8 cellular contexts compared by ENCODE assay signal in the genomic region with DNA sequence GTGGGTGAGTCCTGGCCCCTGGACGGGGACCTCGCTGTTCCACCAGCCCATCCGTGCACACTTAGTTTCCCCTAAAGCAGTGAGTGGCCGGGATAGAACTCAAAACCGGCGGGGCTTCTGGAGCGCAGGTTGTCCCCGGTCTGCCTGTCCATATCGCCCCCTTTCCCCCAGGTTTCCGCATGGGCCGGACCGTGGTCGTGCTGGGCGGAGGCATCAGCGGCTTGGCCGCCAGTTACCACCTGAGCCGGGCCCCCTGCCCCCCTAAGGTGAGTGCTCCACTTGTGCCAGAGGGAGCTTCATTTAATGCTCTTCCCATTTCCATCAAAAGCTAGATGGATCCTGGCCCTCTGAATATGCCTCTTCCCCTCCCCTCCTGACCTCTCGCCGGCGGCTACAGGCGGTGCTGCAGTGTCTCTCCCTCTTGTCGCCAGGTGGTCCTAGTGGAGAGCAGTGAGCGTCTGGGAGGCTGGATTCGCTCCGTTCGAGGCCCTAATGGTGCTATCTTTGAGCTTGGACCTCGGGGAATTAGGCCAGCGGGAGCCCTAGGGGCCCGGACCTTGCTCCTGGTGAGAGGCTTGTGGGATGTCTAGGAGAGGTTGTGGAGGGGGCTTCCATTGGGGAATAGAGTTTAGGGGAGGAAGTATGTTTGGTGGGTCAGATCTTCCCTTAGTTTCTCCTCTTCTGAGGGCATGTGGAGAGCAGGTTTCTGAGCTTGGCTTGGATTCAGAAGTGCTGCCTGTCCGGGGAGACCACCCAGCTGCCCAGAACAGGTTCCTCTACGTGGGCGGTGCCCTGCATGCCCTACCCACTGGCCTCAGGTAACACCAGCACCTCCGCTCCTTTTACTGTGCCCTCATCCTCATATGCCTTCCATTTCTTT. TPM values are rescaled to one million over a fixed set of nuclear protein-coding genes. Genes with fewer than 3 reads are reported as not detected.
DNase-seq lines count a peak whose midpoint lies in the region; ATAC-seq and TF ChIP-seq lines count a peak whose summit lies in the region.

No MANE protein-coding gene starts in this region.

- no peaks in the 10 kb centered on the region for H3K9me3 Mint-ChIP-seq in nephron

- CTCF ChIA-PET in HEK293T (lab: Yijun Ruan, JAX) = interaction anchor here (0.7 to 2.1 kb wide), 6 partner anchors 9 to 169 kb away, joined by 3 to 7 read pairs (median 4); partner anchors contain the start of genes NDUFS2 and USF1

- in situ Hi-C loops in Caki2 (cut with HindIII; ENCODE audit: low pct_unique_long_range_greater_than_20kb, low sequenced_read_pairs) = no loop called here

- peaks cover 33% of the 10 kb centered on the region for H3K4me1 Mint-ChIP-seq in nephron

- DNase-seq in Caki2 (ENCODE audit: low read depth) (peak; percentile 15), HEK293T (ENCODE audit: extremely low spot score) (peak; percentile 45), SHP77 treated with DMSO at 0.1 percent for 48 hours (lab: John Stamatoyannopoulos, UW) (peak; percentile 48), epithelial cell of prostate (ENCODE audit: low read depth, low spot score) (no peak)
- DNase-seq in central memory CD4-positive, alpha-beta T cell = no peak

- H3K27me3 Mint-ChIP-seq in nephron (ENCODE audit: low read depth) = no peaks in the 10 kb centered on the region

- H3K36me3 Mint-ChIP-seq in nephron (ENCODE audit: low read depth) = peaks cover 42% of the 10 kb centered on the region

- peak overlapping the region; percentile 88 to 93 (median 90) for H3K27ac Mint-ChIP-seq in nephron

- H3K4me3 Mint-ChIP-seq in nephron = peak overlapping the region; percentile 83 to 94 (median 88)

- no peak for TF ChIP-seq CTCF in nephron (IDR thresholded peaks at IDR 0.05; ENCODE audit: unreplicated experiment in 3 of 3)

- peak overlapping the region; percentile 56 for H3K27ac ChIP-seq in epithelial cell of prostate

- ATAC-seq in HG02870 (IDR thresholded peaks at IDR 0.05; ENCODE audit: unreplicated experiment) (no peak), HG03139 (IDR thresholded peaks at IDR 0.05; ENCODE audit: unreplicated experiment) (no peak)

- POLR2A ChIA-PET in HEK293T (lab: Yijun Ruan, JAX) = interaction anchor here (1.0 to 3.8 kb wide), 12 partner anchors 9 to 147 kb away, joined by 3 to 19 read pairs (median 7); partner anchors contain the start of genes B4GALT3, DEDD, NDUFS2 and NIT1

TF ChIP-seq in HEK293T, 16 proteins besides CTCF, POLR2A, EP300 and RAD21:
- TF ChIP-seq L3MBTL2 (conservative IDR thresholded peaks at IDR 0.05) (peak; percentile 35; the same call in 1 of the 2 replicates), ELF4 (IDR thresholded peaks at IDR 0.05) (no peak)

RNA-seq across cellular contexts. Expression of gene PPOX, which starts 0.7 kb away (rescaled TPM):
- 35.7 and 37.8 TPM in 2 replicates for total RNA-seq in Caki2 (2014; rRNA removed; shearing (Covaris generic); ENCODE audit: low replicate concordance)

RNA-seq across cellular contexts. Expression of gene USP21, which starts 7.6 kb away (rescaled TPM):
- 3.3 and 7.0 TPM in 2 replicates for total RNA-seq in Caki2 (2014; rRNA removed; shearing (Covaris generic); ENCODE audit: low replicate concordance)

RNA-seq across cellular contexts. Expression of gene B4GALT3, which starts 10.4 kb away (rescaled TPM):
- total RNA-seq in Caki2 (2014; rRNA removed; shearing (Covaris generic); ENCODE audit: low replicate concordance) = 24.0 and 29.0 TPM in 2 replicates

RNA-seq across cellular contexts. Expression of gene UFC1, which starts 13.1 kb away (rescaled TPM):
- 189 and 204 TPM in 2 replicates for total RNA-seq in Caki2 (2014; rRNA removed; shearing (Covaris generic); ENCODE audit: low replicate concordance)

RNA-seq across cellular contexts. Expression of gene ADAMTS4, which starts 31.9 kb away (rescaled TPM):
- not detected in 2 replicates for total RNA-seq in Caki2 (2014; rRNA removed; shearing (Covaris generic); ENCODE audit: low replicate concordance)

Comparison
In these comparisons a context has a peak if more than half of its experiments do, and no peak if none do; other contexts are left out.
1. DNase-seq: peak in Caki2 (single experiment), HEK293T (single experiment) and SHP77 treated with DMSO at 0.1 percent for 48 hours (single experiment); none in epithelial cell of prostate (single experiment) and central memory CD4-positive, alpha-beta T cell (single experiment).